8 cellular contexts compared by ENCODE assay signal in genomic region chr15:101006931-101007687, GRCh38.
DNase-seq lines count a peak whose midpoint lies in the region; ATAC-seq and TF ChIP-seq lines count a peak whose summit lies in the region.

No MANE protein-coding gene starts in this region.

- H3K4me3 ChIP-seq in Loucy (ENCODE audit: low read length, poor library complexity, severe bottlenecking) (no peak overlapping the region), thyroid gland (replicated peaks in 1 of 3) (no peak overlapping the region)

- peaks cover 18% of the 10 kb centered on the region for H3K4me1 Mint-ChIP-seq in activated naive CD4-positive, alpha-beta T cell treated with anti-CD3 and anti-CD28 coated beads for 36 hours (ENCODE audit: low read depth)

- H3F3A ChIP-seq in Loucy (ENCODE audit: low read depth) = no peaks in the 10 kb centered on the region

- no peaks in the 10 kb centered on the region for H3K36me3 Mint-ChIP-seq in activated naive CD4-positive, alpha-beta T cell treated with anti-CD3 and anti-CD28 coated beads for 36 hours (ENCODE audit: low read depth)

- intact Hi-C loops in activated naive CD4-positive, alpha-beta T cell treated with anti-CD3 and anti-CD28 coated beads for 36 hours (cut with micrococcal nuclease) = loop anchor here (1.0 to 5.0 kb wide), 8 partner anchors 88 to 664 kb away; partner anchors contain the start of gene LRRK1
- intact Hi-C loops in thyroid gland (cut with DNase I) = loop anchor here (2.0 to 5.0 kb wide), 2 partner anchors 90 to 375 kb away; no protein-coding TSS in a partner anchor

- no peak overlapping the region for H3K9ac ChIP-seq in Loucy (ENCODE audit: low read depth, low read length, poor library complexity, severe bottlenecking)

- CTCF ChIA-PET in activated naive CD4-positive, alpha-beta T cell treated with anti-CD3 and anti-CD28 coated beads for 36 hours (lab: Charles Lee) = interaction anchor here (0.6 to 8.6 kb wide), 43 partner anchors 8 to 845 kb away, joined by 3 to 209 read pairs (median 3); partner anchors contain the start of gene LRRK1

- H3K4me2 ChIP-seq in Loucy (ENCODE audit: low read depth, low read length, poor library complexity, severe bottlenecking) = peak overlapping the region; percentile 86

- H3K4me3 Mint-ChIP-seq in activated naive CD4-positive, alpha-beta T cell treated with anti-CD3 and anti-CD28 coated beads for 36 hours = peak overlapping the region; percentile 81

- peak; percentile 74 for DNase-seq in SK-N-DZ (ENCODE audit: low spot score)
- DNase-seq in activated naive CD4-positive, alpha-beta T cell treated with anti-CD3 and anti-CD28 coated beads for 36 hours = peak; percentile 79
- DNase-seq in germinal center (ENCODE audit: low spot score) = peak; percentile 82
- DNase-seq in omental fat pad (ENCODE audit: low spot score) = no peak
- DNase-seq in thyroid gland = peak; percentile 82

- no peak for TF ChIP-seq POLR2A in thyroid gland (IDR thresholded peaks at IDR 0.05)

- H3K27ac Mint-ChIP-seq in activated naive CD4-positive, alpha-beta T cell treated with anti-CD3 and anti-CD28 coated beads for 36 hours = no peak overlapping the region

- H3K9me3 Mint-ChIP-seq in activated naive CD4-positive, alpha-beta T cell treated with anti-CD3 and anti-CD28 coated beads for 36 hours = no peaks in the 10 kb centered on the region

- TF ChIP-seq CTCF in C4-2B (conservative IDR thresholded peaks at IDR 0.05) (peak; percentile 96), Loucy (conservative IDR thresholded peaks at IDR 0.05; ENCODE audit: low read length) (peak; percentile 94), omental fat pad (IDR thresholded peaks at IDR 0.05) (peak in 2 of 3 donors; percentile 68 to 86), thyroid gland (IDR thresholded peaks at IDR 0.05) (peak; percentile 85 to 92 (median 88))

- H3K79me2 ChIP-seq in Loucy (ENCODE audit: insufficient read depth, low read length) = no peaks in the 10 kb centered on the region

- H4K20me1 ChIP-seq in Loucy (ENCODE audit: insufficient read depth, low read length, poor library complexity, severe bottlenecking) = no peaks in the 10 kb centered on the region

- WGBS in thyroid gland, 2 donors = 26 to 29% methylated on average over 27 of the region's 27 CpGs

- peak overlapping the region; percentile 1; the same call in 1 of the 2 replicates for H2AFZ ChIP-seq in Loucy (ENCODE audit: low read length)

- H3K9me3 ChIP-seq in Loucy (ENCODE audit: insufficient read depth, low read depth, low read length) = no peaks in the 10 kb centered on the region
- no peaks in the 10 kb centered on the region for H3K9me3 ChIP-seq in thyroid gland

- ATAC-seq in GM21360 (IDR thresholded peaks at IDR 0.05; ENCODE audit: unreplicated experiment) (peak; percentile 59), omental fat pad (ENCODE audit: low FRiP score) (peak; percentile 81)

- H3K27me3 ChIP-seq in Loucy (ENCODE audit: insufficient read depth, low read length, poor library complexity, severe bottlenecking) = no peaks in the 10 kb centered on the region
- no peaks in the 10 kb centered on the region for H3K27me3 ChIP-seq in thyroid gland

- H3K27me3 Mint-ChIP-seq in activated naive CD4-positive, alpha-beta T cell treated with anti-CD3 and anti-CD28 coated beads for 36 hours (ENCODE audit: low read depth) = peaks cover 3% of the 10 kb centered on the region

- H3K27ac ChIP-seq in C4-2B = no peak overlapping the region
- no peak overlapping the region for H3K27ac ChIP-seq in thyroid gland

- no peaks in the 10 kb centered on the region for H3K9me2 ChIP-seq in Loucy (replicated peaks; ENCODE audit: low read depth, low read length)

- no peaks in the 10 kb centered on the region for H3K36me3 ChIP-seq in Loucy (ENCODE audit: insufficient read depth, low read length)
- H3K36me3 ChIP-seq in thyroid gland = no peaks in the 10 kb centered on the region

- H3K4me1 ChIP-seq in Loucy (ENCODE audit: insufficient read depth, low read length, poor library complexity, severe bottlenecking) (peaks cover 16% of the 10 kb centered on the region), thyroid gland (peaks cover 0 to 14% of the 10 kb centered on the region in 2 donors)
